ENCODE assay signal across 9 cellular contexts in the genomic region with DNA sequence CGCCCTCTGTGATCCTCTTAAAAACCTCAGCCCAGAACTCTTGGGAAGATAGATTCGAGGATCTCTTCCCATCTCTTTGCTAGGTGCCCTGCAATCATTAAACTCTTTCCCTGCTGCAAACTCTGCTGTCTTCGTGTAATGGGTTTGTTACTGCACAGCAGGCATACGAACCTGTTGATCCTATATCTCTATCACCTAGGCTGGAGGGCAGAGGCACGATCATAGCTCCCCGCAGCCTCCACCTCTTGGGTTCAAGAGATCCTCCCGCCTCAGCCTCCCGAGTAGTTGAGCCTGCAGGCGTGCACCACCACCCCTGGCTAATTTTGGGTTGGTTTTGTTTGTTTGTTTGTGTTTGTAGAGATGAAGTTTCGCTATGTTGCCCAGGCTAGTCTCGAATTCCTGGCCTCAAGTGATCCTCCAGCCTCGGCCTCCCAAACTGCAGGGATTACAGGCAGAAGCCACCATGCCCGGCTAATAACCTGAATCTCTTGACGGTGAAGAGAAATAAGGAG. TPM values are rescaled to one million over a fixed set of nuclear protein-coding genes. Genes with fewer than 3 reads are reported as not detected.
A peak's percentile ranks its signal among the peaks of the same experiment; 100 is the strongest.
DNase-seq lines count a peak whose midpoint lies in the region; ATAC-seq and TF ChIP-seq lines count a peak whose summit lies in the region.
"Had no signal": no experiment of that assay in that cellular context is flagged by ENCODE, and none has a peak within 500 bp of the region (broad histone marks: within the 10 kb centered on the region; RNA-seq: fewer than 3 reads in every experiment).

No MANE protein-coding gene starts in this region.

- no peaks in the 10 kb centered on the region for H3K36me3 Mint-ChIP-seq in neural crest cell (ENCODE audit: low read depth)

- H3K36me3 ChIP-seq in BLaER1 treated with 17β-estradiol and CSF1 and Interleukin-3, amounts not matched to agents 10 nM and 100 nM: 0 out of 22 replicates have a peak, but pooled peaks cover 0 to 9% (median 0%) of the 10 kb centered on the region in 11 experiments
- no peaks in the 10 kb centered on the region for H3K36me3 ChIP-seq in MM.1S (replicated peaks; ENCODE audit: insufficient read depth, low read length)
- H3K36me3 ChIP-seq in effector memory CD4-positive, alpha-beta T cell (ENCODE audit: control insufficient read depth, insufficient read depth, low read length): peaks cover 3% of the 10 kb centered on the region

- H3K27ac ChIP-seq in BLaER1 treated with 17β-estradiol and CSF1 and Interleukin-3, amounts not matched to agents 10 nM and 100 nM: peak overlapping the region in 3 of 11 experiments; percentile 37 to 58 (median 52); a peak in 5 of 22 replicates
- H3K27ac ChIP-seq in MM.1S (ENCODE audit: low read length): no peak overlapping the region
- H3K27ac ChIP-seq in effector memory CD4-positive, alpha-beta T cell (ENCODE audit: insufficient read depth, low read length, poor library complexity, severe bottlenecking): peak overlapping the region; percentile 56

- no peak for ATAC-seq in HG03460 (IDR thresholded peaks at IDR 0.05; ENCODE audit: unreplicated experiment)
- ATAC-seq in activated CD4-positive, CD25-positive, alpha-beta regulatory T cell treated with anti-CD3 and anti-CD28 coated beads, Interleukin-2, amount 50 U/mL, for 24 hours: no peak

- H3K4me3 Mint-ChIP-seq in neural crest cell: peak overlapping the region; percentile 90

- H3K9me3 ChIP-seq in BLaER1 treated with 17β-estradiol and CSF1 and Interleukin-3, amounts not matched to agents 10 nM and 100 nM (replicated peaks in 1 of 11): peaks cover 10 to 19% (median 16%) of the 10 kb centered on the region in 11 experiments; a peak in 21 of 22 replicates
- H3K9me3 ChIP-seq in MM.1S (replicated peaks; ENCODE audit: insufficient read depth, low read length): no peaks in the 10 kb centered on the region
- no peaks in the 10 kb centered on the region for H3K9me3 ChIP-seq in effector memory CD4-positive, alpha-beta T cell (ENCODE audit: control insufficient read depth, low read length)

- no peaks in the 10 kb centered on the region for H3K9me2 ChIP-seq in MM.1S (replicated peaks; ENCODE audit: insufficient read depth, low read length)

- H3K4me1 ChIP-seq in BLaER1 treated with 17β-estradiol and CSF1 and Interleukin-3, amounts not matched to agents 10 nM and 100 nM: peaks cover 0 to 18% (median 0%) of the 10 kb centered on the region in 10 experiments; a peak in 7 of 20 replicates
- H3K4me1 ChIP-seq in MM.1S (ENCODE audit: low read length): no peaks in the 10 kb centered on the region
- H3K4me1 ChIP-seq in effector memory CD4-positive, alpha-beta T cell (ENCODE audit: control insufficient read depth, insufficient read depth, low read length, poor library complexity, severe bottlenecking): no peaks in the 10 kb centered on the region

- peak overlapping the region; percentile 99 for H2AFZ ChIP-seq in MM.1S (ENCODE audit: low read length)

- no peaks in the 10 kb centered on the region for H4K20me1 ChIP-seq in BLaER1 treated with 17β-estradiol and CSF1 and Interleukin-3, amounts not matched to agents 10 nM and 100 nM
- H4K20me1 ChIP-seq in MM.1S (ENCODE audit: insufficient read depth, low read length): no peaks in the 10 kb centered on the region

- H3K9ac ChIP-seq in BLaER1 treated with 17β-estradiol and CSF1 and Interleukin-3, amounts not matched to agents 10 nM and 100 nM: peak overlapping the region in 10 of 11 experiments; percentile 59 to 80 (median 70); a peak in 20 of 22 replicates
- peak overlapping the region; percentile 54; the same call in 1 of the 2 replicates for H3K9ac ChIP-seq in MM.1S (ENCODE audit: low read length)

- H3K4me3 ChIP-seq in BLaER1 treated with 17β-estradiol and CSF1 and Interleukin-3, amounts not matched to agents 10 nM and 100 nM: peak overlapping the region; percentile 55 to 72 (median 63); a peak in 18 of 20 replicates
- peak overlapping the region; percentile 76 for H3K4me3 ChIP-seq in MM.1S (ENCODE audit: low read length)
- peak overlapping the region; percentile 90 for H3K4me3 ChIP-seq in effector memory CD4-positive, alpha-beta T cell (ENCODE audit: insufficient read depth, low read depth, low read length, poor library complexity, severe bottlenecking)

- H3K79me2 ChIP-seq in MM.1S (ENCODE audit: low read length): no peaks in the 10 kb centered on the region

- H3K27me3 ChIP-seq in BLaER1 treated with 17β-estradiol and CSF1 and Interleukin-3, amounts not matched to agents 10 nM and 100 nM: peaks cover 16 to 25% (median 20%) of the 10 kb centered on the region in 11 experiments
- H3K27me3 ChIP-seq in MM.1S (replicated peaks; ENCODE audit: insufficient read depth, low read length): no peaks in the 10 kb centered on the region
- no peaks in the 10 kb centered on the region for H3K27me3 ChIP-seq in effector memory CD4-positive, alpha-beta T cell (replicated peaks; ENCODE audit: control insufficient read depth, insufficient read depth, low read length, poor library complexity, severe bottlenecking)

- no peaks in the 10 kb centered on the region for H3K9me3 Mint-ChIP-seq in neural crest cell

- DNase-seq in MM.1S: no peak
- no peak for DNase-seq in effector memory CD4-positive, alpha-beta T cell
- DNase-seq in neural crest cell (ENCODE audit: low read depth, low spot score): no peak
- no peak for DNase-seq in NCI-H2227 (lab: John Stamatoyannopoulos, UW; ENCODE audit: unreplicated experiment)
- DNase-seq in occipital lobe (lab: John Stamatoyannopoulos, UW): no peak

- H3K4me1 Mint-ChIP-seq in neural crest cell: peaks cover 26% of the 10 kb centered on the region

- H3K4me2 ChIP-seq in BLaER1 treated with 17β-estradiol and CSF1 and Interleukin-3, amounts not matched to agents 10 nM and 100 nM: peak overlapping the region; percentile 52 to 77 (median 72)
- H3K4me2 ChIP-seq in MM.1S (ENCODE audit: low read depth, low read length): peak overlapping the region; percentile 69

- no peaks in the 10 kb centered on the region for H3F3A ChIP-seq in MM.1S (ENCODE audit: insufficient read depth, low read length)

- no peak for TF ChIP-seq CTCF in MM.1S (IDR thresholded peaks at IDR 0.05; ENCODE audit: low read length)
- no peak for TF ChIP-seq CTCF in neural crest cell (conservative IDR thresholded peaks at IDR 0.05)

- H3K27ac Mint-ChIP-seq in neural crest cell (ENCODE audit: unreplicated experiment): peak overlapping the region; percentile 93

- no peaks in the 10 kb centered on the region for H3K27me3 Mint-ChIP-seq in neural crest cell (ENCODE audit: low read depth)

RNA-seq across cellular contexts. Expression of gene BBS5, which starts 0.5 kb away (rescaled TPM):
- total RNA-seq in neural crest cell: 9.0 and 10.1 TPM in 2 replicates
- 20.0 TPM for total RNA-seq in occipital lobe

RNA-seq across cellular contexts. Expression of gene KLHL41, which starts 30.7 kb away (rescaled TPM):
- total RNA-seq in neural crest cell (0.73 and 1.4 TPM in 2 replicates), occipital lobe (4.1 TPM)
- total RNA-seq: T-helper 1 cell treated with Interleukin-12 subunit alpha and Interleukin-12 subunit beta and Interleukin-4 antibody, amounts not matched to agents 30 ng/mL and 1 ng/mL, for 36 hours had no signal
